In the genomic region with DNA sequence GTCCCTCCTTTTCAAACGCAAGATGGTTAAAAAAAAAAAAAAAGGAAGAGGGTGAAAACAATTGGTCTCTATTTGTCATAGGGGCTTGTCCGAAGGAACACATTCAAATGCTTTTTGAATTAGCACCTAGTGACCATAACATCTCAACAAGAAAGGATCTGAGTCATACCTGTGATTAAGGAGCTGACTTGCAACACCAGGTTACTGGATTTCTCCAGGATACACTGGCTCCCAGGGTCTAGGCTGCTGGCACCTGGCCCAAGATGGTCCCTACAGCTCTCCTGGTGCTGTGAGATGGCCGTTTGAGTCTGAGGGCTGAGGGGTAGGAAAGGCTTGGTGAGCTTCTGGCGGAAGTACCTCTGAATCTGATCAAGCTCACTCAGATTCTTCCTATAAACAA, we compare ENCODE assay signal across 20 cellular contexts. TPM values are rescaled to one million over a fixed set of nuclear protein-coding genes. Genes with fewer than 3 reads are reported as not detected.
DNase-seq lines count a peak whose midpoint lies in the region; ATAC-seq, FAIRE-seq and TF ChIP-seq lines count a peak whose summit lies in the region.
"Had no signal": no experiment of that assay in that cellular context is flagged by ENCODE, and none has a peak within 500 bp of the region (broad histone marks: within the 10 kb centered on the region; RNA-seq: fewer than 3 reads in every experiment).

No MANE protein-coding gene starts in this region.

- H3K9me3 Mint-ChIP-seq in Calu3 (ENCODE audit: low read depth, unreplicated experiment) = no peaks in the 10 kb centered on the region
- no peaks in the 10 kb centered on the region for H3K9me3 Mint-ChIP-seq in stimulated activated memory B cell treated with anti-CD40 and anti-IgM and Interleukin-4, amounts not matched to agents 10 μg/mL and 1 μg/mL and 100 μg/mL, for 72 hours
- H3K9me3 Mint-ChIP-seq: activated naive CD8-positive, alpha-beta T cell treated with anti-CD3 and anti-CD28 coated beads, Interleukin-2, amount 10 ng/mL, durations not matched to agents 7 days and 5 days; activated T-helper 1 cell treated with anti-CD3 and anti-CD28 coated beads, Interleukin-12 subunit alpha, Interleukin-12 subunit beta, Interleukin-2, Interleukin-4 antibody, amounts not matched to agents 30 ng/mL and 10 ng/mL and 1 ng/mL, durations not matched to agents 14 hours and 24 hours and 36 hours; CD4-positive, CD25-positive, alpha-beta regulatory T cell had no signal

- no peak for ATAC-seq in stimulated activated memory B cell treated with anti-CD40 and anti-IgM and Interleukin-4, amounts not matched to agents 10 μg/mL and 1 μg/mL and 100 μg/mL, for 72 hours
- ATAC-seq: heart left ventricle had no signal

- no peak overlapping the region for H3K27ac Mint-ChIP-seq in Calu3 (ENCODE audit: unreplicated experiment)
- no peak overlapping the region for H3K27ac Mint-ChIP-seq in stimulated activated memory B cell treated with anti-CD40 and anti-IgM and Interleukin-4, amounts not matched to agents 10 μg/mL and 1 μg/mL and 100 μg/mL, for 72 hours
- H3K27ac Mint-ChIP-seq: activated T-helper 1 cell treated with anti-CD3 and anti-CD28 coated beads, Interleukin-12 subunit alpha, Interleukin-12 subunit beta, Interleukin-2, Interleukin-4 antibody, amounts not matched to agents 30 ng/mL and 10 ng/mL and 1 ng/mL, durations not matched to agents 14 hours and 24 hours and 36 hours had no signal

- H3K9ac ChIP-seq in kidney (ENCODE audit: low read length in 2 of 2) = no peak overlapping the region
- H3K9ac ChIP-seq: KMS-11 had no signal

- DNase-seq in Calu3 (peak; percentile 45), M059J (ENCODE audit: low read depth) (peak; percentile 87), astrocyte of the spinal cord (ENCODE audit: low read depth, low spot score) (peak; percentile 16), kidney (peak; percentile 81), OCI-M1 (lab: John Stamatoyannopoulos, UW) (no peak), amniotic stem cell (lab: John Stamatoyannopoulos, UW) (no peak), SKM-1 (lab: John Stamatoyannopoulos, UW; ENCODE audit: unreplicated experiment) (no peak)
- DNase-seq: activated naive CD8-positive, alpha-beta T cell treated with anti-CD3 and anti-CD28 coated beads, Interleukin-2, amount 10 ng/mL, durations not matched to agents 7 days and 5 days; CD4-positive, CD25-positive, alpha-beta regulatory T cell; central memory CD4-positive, alpha-beta T cell; DMS79; heart left ventricle; NCI-H2107; NCI-H510A treated with DMSO at 0.1 percent for 48 hours; spleen; substantia nigra had no signal

- H3K4me3 Mint-ChIP-seq in Calu3 (ENCODE audit: low read depth, unreplicated experiment) = no peak overlapping the region
- H3K4me3 Mint-ChIP-seq in stimulated activated memory B cell treated with anti-CD40 and anti-IgM and Interleukin-4, amounts not matched to agents 10 μg/mL and 1 μg/mL and 100 μg/mL, for 72 hours = no peak overlapping the region
- H3K4me3 Mint-ChIP-seq: activated naive CD8-positive, alpha-beta T cell treated with anti-CD3 and anti-CD28 coated beads, Interleukin-2, amount 10 ng/mL, durations not matched to agents 7 days and 5 days; activated T-helper 1 cell treated with anti-CD3 and anti-CD28 coated beads, Interleukin-12 subunit alpha, Interleukin-12 subunit beta, Interleukin-2, Interleukin-4 antibody, amounts not matched to agents 30 ng/mL and 10 ng/mL and 1 ng/mL, durations not matched to agents 14 hours and 24 hours and 36 hours; CD4-positive, CD25-positive, alpha-beta regulatory T cell had no signal

- peaks cover 7% of the 10 kb centered on the region for H3K36me3 Mint-ChIP-seq in Calu3 (ENCODE audit: insufficient read depth, unreplicated experiment)
- H3K36me3 Mint-ChIP-seq in stimulated activated memory B cell treated with anti-CD40 and anti-IgM and Interleukin-4, amounts not matched to agents 10 μg/mL and 1 μg/mL and 100 μg/mL, for 72 hours = peaks cover 66% of the 10 kb centered on the region

- H3K9me3 ChIP-seq in kidney (ENCODE audit: control insufficient read depth in 1 of 2, low read length in 2 of 2) = no peaks in the 10 kb centered on the region
- H3K9me3 ChIP-seq: heart left ventricle, spleen had no signal

- in situ Hi-C loops in astrocyte of the spinal cord (cut with HindIII; ENCODE audit: low sequenced_read_pairs) = no loop called here

- TF ChIP-seq CTCF in Calu3 (IDR thresholded peaks at IDR 0.05; ENCODE audit: unreplicated experiment) (no peak), astrocyte of the spinal cord (IDR thresholded peaks at IDR 0.05; ENCODE audit: low read depth, low read length) (no peak), kidney (IDR thresholded peaks at IDR 0.05; ENCODE audit: borderline replicate concordance, extremely low read depth, insufficient read depth) (no peak)

- no peak overlapping the region for H3K27ac ChIP-seq in kidney (ENCODE audit: low read depth in 2 of 2, low read length in 2 of 2)
- H3K27ac ChIP-seq: heart left ventricle, KMS-11, spleen had no signal

- H3K36me3 ChIP-seq in kidney (ENCODE audit: control insufficient read depth in 1 of 2, insufficient read depth in 2 of 2, low read length in 2 of 2) = peaks cover 26 to 40% of the 10 kb centered on the region in 2 donors

- BruUV-seq in Calu3 (replicated peaks; lab: Mats Ljungman, UMichigan) = no TSS peak

- H3K4me1 Mint-ChIP-seq in Calu3 (ENCODE audit: low read depth, unreplicated experiment) = peaks cover 24% of the 10 kb centered on the region
- H3K4me1 Mint-ChIP-seq in stimulated activated memory B cell treated with anti-CD40 and anti-IgM and Interleukin-4, amounts not matched to agents 10 μg/mL and 1 μg/mL and 100 μg/mL, for 72 hours = no peaks in the 10 kb centered on the region

- no peaks in the 10 kb centered on the region for H3K27me3 Mint-ChIP-seq in Calu3 (ENCODE audit: unreplicated experiment)
- H3K27me3 Mint-ChIP-seq in stimulated activated memory B cell treated with anti-CD40 and anti-IgM and Interleukin-4, amounts not matched to agents 10 μg/mL and 1 μg/mL and 100 μg/mL, for 72 hours = no peaks in the 10 kb centered on the region
- H3K27me3 Mint-ChIP-seq: activated naive CD8-positive, alpha-beta T cell treated with anti-CD3 and anti-CD28 coated beads, Interleukin-2, amount 10 ng/mL, durations not matched to agents 7 days and 5 days; CD4-positive, CD25-positive, alpha-beta regulatory T cell had no signal

- H3K4me3 ChIP-seq in astrocyte of the spinal cord (ENCODE audit: low read depth, low read length) = no peak overlapping the region
- H3K4me3 ChIP-seq in kidney (ENCODE audit: low read length in 2 of 2) = no peak overlapping the region
- H3K4me3 ChIP-seq: heart left ventricle, lung, spleen had no signal

- H3K4me1 ChIP-seq in kidney (ENCODE audit: control insufficient read depth in 1 of 2, insufficient read depth in 1 of 2, low read depth in 1 of 2, low read length in 2 of 2) = no peaks in the 10 kb centered on the region
- H3K4me1 ChIP-seq: heart left ventricle, spleen had no signal

- CTCF ChIA-PET in Calu3 (lab: Charles Lee) = interaction anchor here (0.7 kb wide), 3 partner anchors 10 to 133 kb away, joined by 3 to 4 read pairs (median 3); no protein-coding TSS in a partner anchor

- no peak for FAIRE-seq in kidney (lab: Jason Lieb, UNC)

- intact Hi-C loops in Calu3 (cut with micrococcal nuclease; ENCODE audit: unreplicated experiment) (no loop called here), kidney (cut with DNase I) (no loop called here)

RNA-seq across cellular contexts. Expression of gene UCP3, which starts 28.4 kb away (rescaled TPM):
- 1.9 and 3.4 TPM in 2 replicates for total RNA-seq in Calu3 (2022)
- 0.10 and 0.15 TPM in 2 replicates for total RNA-seq in M059J (2014; rRNA removed; shearing (Covaris generic))
- total RNA-seq in kidney = 4.0 TPM
- polyA plus RNA-seq in kidney (ENCODE audit: insufficient read depth, low read depth, low replicate concordance) = 0.28 TPM

RNA-seq across cellular contexts. Expression of gene UCP2, which starts 54.7 kb away (rescaled TPM):
- total RNA-seq in Calu3 (2022) = 14.7 and 16.6 TPM in 2 replicates
- total RNA-seq in M059J (2014; rRNA removed; shearing (Covaris generic)) = 21.4 and 28.0 TPM in 2 replicates
- 104 TPM for total RNA-seq in kidney
- polyA plus RNA-seq in kidney (ENCODE audit: insufficient read depth, low read depth, low replicate concordance) = 36.4 TPM

Comparison
In these comparisons a context has a peak if more than half of its experiments do, and no peak if none do; other contexts are left out.
1. DNase-seq: peak in Calu3 (single experiment), M059J (single experiment), astrocyte of the spinal cord (single experiment) and kidney (single experiment); none in OCI-M1 (single experiment), amniotic stem cell (single experiment) and SKM-1 (single experiment).